ENCODE assay signal across 2 cellular contexts in the genomic region with DNA sequence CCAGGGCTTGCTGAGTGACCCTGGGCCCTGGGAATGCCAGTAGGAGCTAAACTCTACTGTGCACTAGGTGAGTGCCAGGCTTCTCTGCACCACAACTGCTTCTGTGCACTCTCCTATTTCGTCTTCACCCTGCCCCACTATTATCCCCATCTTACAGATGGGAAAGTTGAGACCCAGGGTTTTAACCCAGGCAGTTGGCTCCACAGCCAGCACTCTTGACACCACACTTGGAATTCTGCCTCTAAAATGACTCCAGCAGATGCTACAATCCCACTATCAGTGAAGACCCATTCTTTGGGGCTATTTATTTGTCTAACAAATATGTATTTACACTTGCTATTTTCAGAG.
A peak's percentile ranks its signal among the peaks of the same experiment; 100 is the strongest.
TF ChIP-seq lines count a peak whose summit lies in the region.

No MANE protein-coding gene starts in this region.

TF ChIP-seq in HEK293, 187 proteins besides CTCF, POLR2A, EP300 and RAD21 (continued from another document):
- TF ChIP-seq, protein P1, sequence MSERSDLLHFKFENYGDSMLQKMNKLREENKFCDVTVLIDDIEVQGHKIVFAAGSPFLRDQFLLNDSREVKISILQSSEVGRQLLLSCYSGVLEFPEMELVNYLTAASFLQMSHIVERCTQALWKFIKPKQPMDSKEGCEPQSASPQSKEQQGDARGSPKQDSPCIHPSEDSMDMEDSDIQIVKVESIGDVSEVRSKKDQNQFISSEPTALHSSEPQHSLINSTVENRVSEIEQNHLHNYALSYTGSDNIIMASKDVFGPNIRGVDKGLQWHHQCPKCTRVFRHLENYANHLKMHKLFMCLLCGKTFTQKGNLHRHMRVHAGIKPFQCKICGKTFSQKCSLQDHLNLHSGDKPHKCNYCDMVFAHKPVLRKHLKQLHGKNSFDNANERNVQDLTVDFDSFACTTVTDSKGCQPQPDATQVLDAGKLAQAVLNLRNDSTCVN (tag by site-specific recombination; optimal IDR thresholded peaks at IDR 0.05) = peak; percentile 12
TF ChIP-seq in HEK293: peak in this region for 2.

TF ChIP-seq in GM23338, 12 proteins besides CTCF, POLR2A, EP300 and RAD21 (continued from another document):
- TF ChIP-seq, protein P2, sequence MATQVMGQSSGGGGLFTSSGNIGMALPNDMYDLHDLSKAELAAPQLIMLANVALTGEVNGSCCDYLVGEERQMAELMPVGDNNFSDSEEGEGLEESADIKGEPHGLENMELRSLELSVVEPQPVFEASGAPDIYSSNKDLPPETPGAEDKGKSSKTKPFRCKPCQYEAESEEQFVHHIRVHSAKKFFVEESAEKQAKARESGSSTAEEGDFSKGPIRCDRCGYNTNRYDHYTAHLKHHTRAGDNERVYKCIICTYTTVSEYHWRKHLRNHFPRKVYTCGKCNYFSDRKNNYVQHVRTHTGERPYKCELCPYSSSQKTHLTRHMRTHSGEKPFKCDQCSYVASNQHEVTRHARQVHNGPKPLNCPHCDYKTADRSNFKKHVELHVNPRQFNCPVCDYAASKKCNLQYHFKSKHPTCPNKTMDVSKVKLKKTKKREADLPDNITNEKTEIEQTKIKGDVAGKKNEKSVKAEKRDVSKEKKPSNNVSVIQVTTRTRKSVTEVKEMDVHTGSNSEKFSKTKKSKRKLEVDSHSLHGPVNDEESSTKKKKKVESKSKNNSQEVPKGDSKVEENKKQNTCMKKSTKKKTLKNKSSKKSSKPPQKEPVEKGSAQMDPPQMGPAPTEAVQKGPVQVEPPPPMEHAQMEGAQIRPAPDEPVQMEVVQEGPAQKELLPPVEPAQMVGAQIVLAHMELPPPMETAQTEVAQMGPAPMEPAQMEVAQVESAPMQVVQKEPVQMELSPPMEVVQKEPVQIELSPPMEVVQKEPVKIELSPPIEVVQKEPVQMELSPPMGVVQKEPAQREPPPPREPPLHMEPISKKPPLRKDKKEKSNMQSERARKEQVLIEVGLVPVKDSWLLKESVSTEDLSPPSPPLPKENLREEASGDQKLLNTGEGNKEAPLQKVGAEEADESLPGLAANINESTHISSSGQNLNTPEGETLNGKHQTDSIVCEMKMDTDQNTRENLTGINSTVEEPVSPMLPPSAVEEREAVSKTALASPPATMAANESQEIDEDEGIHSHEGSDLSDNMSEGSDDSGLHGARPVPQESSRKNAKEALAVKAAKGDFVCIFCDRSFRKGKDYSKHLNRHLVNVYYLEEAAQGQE (IDR thresholded peaks at IDR 0.05; ENCODE audit: unreplicated experiment) = no peak
- TF ChIP-seq STAT1 (IDR thresholded peaks at IDR 0.05; ENCODE audit: unreplicated experiment) = no peak
- TF ChIP-seq ZNF114 (CRISPR knock-in tag; IDR thresholded peaks at IDR 0.05) = no peak
- no peak for TF ChIP-seq POLR2AphosphoS5 (IDR thresholded peaks at IDR 0.05; ENCODE audit: low read depth)
- TF ChIP-seq, protein P3, sequence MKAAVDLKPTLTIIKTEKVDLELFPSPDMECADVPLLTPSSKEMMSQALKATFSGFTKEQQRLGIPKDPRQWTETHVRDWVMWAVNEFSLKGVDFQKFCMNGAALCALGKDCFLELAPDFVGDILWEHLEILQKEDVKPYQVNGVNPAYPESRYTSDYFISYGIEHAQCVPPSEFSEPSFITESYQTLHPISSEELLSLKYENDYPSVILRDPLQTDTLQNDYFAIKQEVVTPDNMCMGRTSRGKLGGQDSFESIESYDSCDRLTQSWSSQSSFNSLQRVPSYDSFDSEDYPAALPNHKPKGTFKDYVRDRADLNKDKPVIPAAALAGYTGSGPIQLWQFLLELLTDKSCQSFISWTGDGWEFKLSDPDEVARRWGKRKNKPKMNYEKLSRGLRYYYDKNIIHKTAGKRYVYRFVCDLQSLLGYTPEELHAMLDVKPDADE (IDR thresholded peaks at IDR 0.05) = no peak
- TF ChIP-seq EZH2phosphoT487 (IDR thresholded peaks at IDR 0.05; ENCODE audit: unreplicated experiment) = no peak
- TF ChIP-seq, protein P4, sequence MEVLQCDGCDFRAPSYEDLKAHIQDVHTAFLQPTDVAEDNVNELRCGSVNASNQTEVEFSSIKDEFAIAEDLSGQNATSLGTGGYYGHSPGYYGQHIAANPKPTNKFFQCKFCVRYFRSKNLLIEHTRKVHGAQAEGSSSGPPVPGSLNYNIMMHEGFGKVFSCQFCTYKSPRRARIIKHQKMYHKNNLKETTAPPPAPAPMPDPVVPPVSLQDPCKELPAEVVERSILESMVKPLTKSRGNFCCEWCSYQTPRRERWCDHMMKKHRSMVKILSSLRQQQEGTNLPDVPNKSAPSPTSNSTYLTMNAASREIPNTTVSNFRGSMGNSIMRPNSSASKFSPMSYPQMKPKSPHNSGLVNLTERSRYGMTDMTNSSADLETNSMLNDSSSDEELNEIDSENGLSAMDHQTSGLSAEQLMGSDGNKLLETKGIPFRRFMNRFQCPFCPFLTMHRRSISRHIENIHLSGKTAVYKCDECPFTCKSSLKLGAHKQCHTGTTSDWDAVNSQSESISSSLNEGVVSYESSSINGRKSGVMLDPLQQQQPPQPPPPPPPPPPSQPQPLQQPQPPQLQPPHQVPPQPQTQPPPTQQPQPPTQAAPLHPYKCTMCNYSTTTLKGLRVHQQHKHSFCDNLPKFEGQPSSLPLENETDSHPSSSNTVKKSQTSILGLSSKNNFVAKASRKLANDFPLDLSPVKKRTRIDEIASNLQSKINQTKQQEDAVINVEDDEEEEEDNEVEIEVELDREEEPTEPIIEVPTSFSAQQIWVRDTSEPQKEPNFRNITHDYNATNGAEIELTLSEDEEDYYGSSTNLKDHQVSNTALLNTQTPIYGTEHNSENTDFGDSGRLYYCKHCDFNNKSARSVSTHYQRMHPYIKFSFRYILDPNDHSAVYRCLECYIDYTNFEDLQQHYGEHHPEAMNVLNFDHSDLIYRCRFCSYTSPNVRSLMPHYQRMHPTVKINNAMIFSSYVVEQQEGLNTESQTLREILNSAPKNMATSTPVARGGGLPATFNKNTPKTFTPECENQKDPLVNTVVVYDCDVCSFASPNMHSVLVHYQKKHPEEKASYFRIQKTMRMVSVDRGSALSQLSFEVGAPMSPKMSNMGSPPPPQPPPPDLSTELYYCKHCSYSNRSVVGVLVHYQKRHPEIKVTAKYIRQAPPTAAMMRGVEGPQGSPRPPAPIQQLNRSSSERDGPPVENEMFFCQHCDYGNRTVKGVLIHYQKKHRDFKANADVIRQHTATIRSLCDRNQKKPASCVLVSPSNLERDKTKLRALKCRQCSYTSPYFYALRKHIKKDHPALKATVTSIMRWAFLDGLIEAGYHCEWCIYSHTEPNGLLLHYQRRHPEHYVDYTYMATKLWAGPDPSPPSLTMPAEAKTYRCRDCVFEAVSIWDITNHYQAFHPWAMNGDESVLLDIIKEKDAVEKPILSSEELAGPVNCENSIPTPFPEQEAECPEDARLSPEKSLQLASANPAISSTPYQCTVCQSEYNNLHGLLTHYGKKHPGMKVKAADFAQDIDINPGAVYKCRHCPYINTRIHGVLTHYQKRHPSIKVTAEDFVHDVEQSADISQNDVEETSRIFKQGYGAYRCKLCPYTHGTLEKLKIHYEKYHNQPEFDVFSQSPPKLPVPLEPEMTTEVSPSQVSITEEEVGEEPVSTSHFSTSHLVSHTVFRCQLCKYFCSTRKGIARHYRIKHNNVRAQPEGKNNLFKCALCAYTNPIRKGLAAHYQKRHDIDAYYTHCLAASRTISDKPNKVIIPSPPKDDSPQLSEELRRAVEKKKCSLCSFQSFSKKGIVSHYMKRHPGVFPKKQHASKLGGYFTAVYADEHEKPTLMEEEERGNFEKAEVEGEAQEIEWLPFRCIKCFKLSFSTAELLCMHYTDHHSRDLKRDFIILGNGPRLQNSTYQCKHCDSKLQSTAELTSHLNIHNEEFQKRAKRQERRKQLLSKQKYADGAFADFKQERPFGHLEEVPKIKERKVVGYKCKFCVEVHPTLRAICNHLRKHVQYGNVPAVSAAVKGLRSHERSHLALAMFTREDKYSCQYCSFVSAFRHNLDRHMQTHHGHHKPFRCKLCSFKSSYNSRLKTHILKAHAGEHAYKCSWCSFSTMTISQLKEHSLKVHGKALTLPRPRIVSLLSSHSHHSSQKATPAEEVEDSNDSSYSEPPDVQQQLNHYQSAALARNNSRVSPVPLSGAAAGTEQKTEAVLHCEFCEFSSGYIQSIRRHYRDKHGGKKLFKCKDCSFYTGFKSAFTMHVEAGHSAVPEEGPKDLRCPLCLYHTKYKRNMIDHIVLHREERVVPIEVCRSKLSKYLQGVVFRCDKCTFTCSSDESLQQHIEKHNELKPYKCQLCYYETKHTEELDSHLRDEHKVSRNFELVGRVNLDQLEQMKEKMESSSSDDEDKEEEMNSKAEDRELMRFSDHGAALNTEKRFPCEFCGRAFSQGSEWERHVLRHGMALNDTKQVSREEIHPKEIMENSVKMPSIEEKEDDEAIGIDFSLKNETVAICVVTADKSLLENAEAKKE (CRISPR knock-in tag; IDR thresholded peaks at IDR 0.05) = no peak
- no peak for TF ChIP-seq JUNB (IDR thresholded peaks at IDR 0.05; ENCODE audit: unreplicated experiment)
- TF ChIP-seq ZNF331 (CRISPR knock-in tag; IDR thresholded peaks at IDR 0.05; ENCODE audit: low read depth) = no peak
- no peak for TF ChIP-seq NANOG (IDR thresholded peaks at IDR 0.05; ENCODE audit: borderline replicate concordance)
- no peak for TF ChIP-seq EZH2 (IDR thresholded peaks at IDR 0.05; ENCODE audit: low read depth, unreplicated experiment)
TF ChIP-seq in GM23338: peak in this region for 0.
